ENCODE assay signal across 27 cellular contexts in genomic region chr10:100600218-100600617, GRCh38.
A peak's percentile ranks its signal among the peaks of the same experiment; 100 is the strongest.
DNase-seq lines count a peak whose midpoint lies in the region; ATAC-seq and TF ChIP-seq lines count a peak whose summit lies in the region.
"Had no signal": no experiment of that assay in that cellular context is flagged by ENCODE, and none has a peak within 500 bp of the region (broad histone marks: within the 10 kb centered on the region; RNA-seq: fewer than 3 reads in every experiment).

No MANE protein-coding gene starts in this region.

- H3K9me3 ChIP-seq in tibial artery: no peaks in the 10 kb centered on the region
- H3K9me3 ChIP-seq: HAP-1, right lobe of liver had no signal

- intact Hi-C loops in tibial artery (cut with DNase I; ENCODE audit: low total_unique reads): no loop called here

- no peak for TF ChIP-seq CTCF in tibial artery (IDR thresholded peaks at IDR 0.05)

- no peaks in the 10 kb centered on the region for H3K36me3 ChIP-seq in tibial artery
- H3K36me3 ChIP-seq: cardiac muscle cell, HAP-1, heart right ventricle, neural progenitor cell, right lobe of liver had no signal

- DNase-seq in EH (ENCODE audit: low read depth) (peak; percentile 6), HT1080 (ENCODE audit: low read depth) (peak; percentile 64), amniotic epithelial cell (ENCODE audit: low read depth) (peak; percentile 2), kidney tubule cell (ENCODE audit: low spot score) (peak; percentile 57), tibial artery (no peak)
- DNase-seq: activated CD4-positive, alpha-beta T cell treated with anti-CD3 and anti-CD28 coated beads for 1 hour; activated CD8-positive, alpha-beta T cell treated with anti-CD3 and anti-CD28 coated beads for 36 hours; activated naive CD4-positive, alpha-beta T cell treated with anti-CD3 and anti-CD28 coated beads, Interleukin-2, amount 50 U/mL, for 16 hours; anterior cingulate cortex; effector memory CD4-positive, alpha-beta T cell; EL; heart right ventricle; left cardiac atrium; NCI-H1092 treated with DMSO at 0.1 percent for 48 hours; NCI-H187 treated with DMSO at 0.1 percent for 48 hours; NCI-H524 treated with DMSO at 0.1 percent for 48 hours; right lobe of liver; stimulated activated naive CD4-positive, alpha-beta T cell had no signal

- peaks cover 0 to 10% of the 10 kb centered on the region in 2 donors for H3K27me3 ChIP-seq in tibial artery
- H3K27me3 ChIP-seq: cardiac muscle cell, right lobe of liver had no signal

- H3K4me3 ChIP-seq in tibial artery: no peak overlapping the region
- H3K4me3 ChIP-seq: cardiac muscle cell, coronary artery, HAP-1, heart right ventricle, neural progenitor cell, right lobe of liver had no signal

- ATAC-seq in GM18498 (IDR thresholded peaks at IDR 0.05; ENCODE audit: unreplicated experiment) (no peak), GM18520 (IDR thresholded peaks at IDR 0.05; ENCODE audit: unreplicated experiment) (no peak), HG02938 (IDR thresholded peaks at IDR 0.05; ENCODE audit: unreplicated experiment) (no peak)
- ATAC-seq: activated CD8-positive, alpha-beta T cell treated with anti-CD3 and anti-CD28 coated beads for 36 hours; activated T-helper 17 cell treated with anti-CD3 and anti-CD28 coated beads, Interleukin-2, amount 50 U/mL, for 72 hours; heart right ventricle; left cardiac atrium; right lobe of liver had no signal

- no peak overlapping the region for H3K27ac ChIP-seq in tibial artery
- H3K27ac ChIP-seq: cardiac muscle cell, coronary artery, heart right ventricle, KMS-11, neural progenitor cell, right lobe of liver had no signal

- H3K4me1 ChIP-seq in tibial artery: no peaks in the 10 kb centered on the region
- H3K4me1 ChIP-seq: HAP-1, heart right ventricle, neural progenitor cell, right lobe of liver had no signal

Comparison
In these comparisons a context has a peak if more than half of its experiments do, and no peak if none do; other contexts are left out.
1. DNase-seq: peak in EH (single experiment), HT1080 (single experiment), amniotic epithelial cell (single experiment) and kidney tubule cell (single experiment); none in tibial artery (0 of 2).